In the genomic region with DNA sequence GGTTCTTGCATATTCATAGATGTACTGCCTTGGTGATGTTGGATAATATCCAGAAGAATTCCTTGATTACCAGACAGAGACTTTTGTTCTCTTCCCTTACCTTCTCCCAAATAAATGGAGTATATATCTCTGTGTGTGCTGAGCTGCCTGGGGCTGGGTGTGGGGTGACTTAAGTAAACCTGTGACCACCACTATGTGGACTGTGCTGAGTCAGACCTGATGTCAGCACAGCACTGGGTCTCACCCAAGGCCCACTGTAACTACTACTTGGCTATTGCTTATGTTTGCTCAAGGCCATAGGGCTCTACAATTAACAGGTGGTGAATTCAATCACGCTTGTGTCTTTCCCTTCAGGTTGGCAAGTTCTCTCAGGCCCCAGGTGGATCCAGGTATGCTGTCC, we compare ENCODE assay signal across 5 cellular contexts.
"Had no signal": no experiment of that assay in that cellular context is flagged by ENCODE, and none has a peak within 500 bp of the region (broad histone marks: within the 10 kb centered on the region; RNA-seq: fewer than 3 reads in every experiment).

No MANE protein-coding gene starts in this region.

- DNase-seq: GM23248, GOT3, H7, HFFc6, KBM-7 had no signal
